ENCODE assay signal across 36 cellular contexts in genomic region chr10:84098667-84099066, GRCh38.
"Had no signal": no experiment of that assay in that cellular context is flagged by ENCODE, and none has a peak within 500 bp of the region (broad histone marks: within the 10 kb centered on the region; RNA-seq: fewer than 3 reads in every experiment).

No MANE protein-coding gene starts in this region.

- H3K4me1 Mint-ChIP-seq: activated CD4-positive, alpha-beta T cell treated with anti-CD3 and anti-CD28 coated beads for 36 hours; activated CD4-positive, alpha-beta T cell treated with anti-CD3 and anti-CD28 coated beads, Interleukin-2, amount 10 ng/mL, durations not matched to agents 7 days and 5 days; activated CD8-positive, alpha-beta memory T cell treated with anti-CD3 and anti-CD28 coated beads, Interleukin-2, amount 10 ng/mL, durations not matched to agents 7 days and 5 days; activated naive CD4-positive, alpha-beta T cell treated with anti-CD3 and anti-CD28 coated beads, Interleukin-2, amount 10 ng/mL, durations not matched to agents 7 days and 5 days; activated naive CD4-positive, alpha-beta T cell treated with anti-CD3 and anti-CD28 coated beads, Interleukin-2, amount 50 U/mL, for 24 hours; activated naive CD8-positive, alpha-beta T cell treated with anti-CD3 and anti-CD28 coated beads, Interleukin-2, amount 10 ng/mL, durations not matched to agents 7 days and 5 days; activated naive CD8-positive, alpha-beta T cell treated with anti-CD3 and anti-CD28 coated beads, Interleukin-2, amount 50 U/mL, for 24 hours; WTC11 had no signal

- H3K36me3 ChIP-seq: brain microvascular endothelial cell, breast epithelium, WERI-Rb-1 had no signal

- H3K4me1 ChIP-seq: body of pancreas, breast epithelium had no signal

- H3K27ac ChIP-seq: body of pancreas, brain microvascular endothelial cell, breast epithelium, coronary artery, WERI-Rb-1 had no signal

- H3K4me3 ChIP-seq: body of pancreas, breast epithelium, coronary artery had no signal

- FAIRE-seq: astrocyte, colon had no signal

- H3K9me3 ChIP-seq: body of pancreas, breast epithelium had no signal

- H3K27ac Mint-ChIP-seq: activated CD4-positive, alpha-beta T cell treated with anti-CD3 and anti-CD28 coated beads for 36 hours; activated CD4-positive, alpha-beta T cell treated with anti-CD3 and anti-CD28 coated beads, Interleukin-2, amount 10 ng/mL, durations not matched to agents 7 days and 5 days; activated CD8-positive, alpha-beta memory T cell treated with anti-CD3 and anti-CD28 coated beads, Interleukin-2, amount 10 ng/mL, durations not matched to agents 7 days and 5 days; activated CD8-positive, alpha-beta T cell treated with anti-CD3 and anti-CD28 coated beads, Interleukin-2, amount 10 ng/mL, durations not matched to agents 7 days and 5 days; activated naive CD4-positive, alpha-beta T cell treated with anti-CD3 and anti-CD28 coated beads, Interleukin-2, amount 10 ng/mL, durations not matched to agents 7 days and 5 days; activated naive CD4-positive, alpha-beta T cell treated with anti-CD3 and anti-CD28 coated beads, Interleukin-2, amount 50 U/mL, for 24 hours; activated naive CD8-positive, alpha-beta T cell; activated naive CD8-positive, alpha-beta T cell treated with anti-CD3 and anti-CD28 coated beads, Interleukin-2, amount 10 ng/mL, durations not matched to agents 7 days and 5 days; activated naive CD8-positive, alpha-beta T cell treated with anti-CD3 and anti-CD28 coated beads, Interleukin-2, amount 50 U/mL, for 24 hours; activated T-cell treated with anti-CD3 and anti-CD28 coated beads, Interleukin-2, amount 50 U/mL, for 24 hours; T-helper 1 cell treated with Interleukin-12 subunit alpha and Interleukin-12 subunit beta and Interleukin-4 antibody, amounts not matched to agents 30 μg/mL and 1 μg/mL, for 36 hours; T-helper 2 cell treated with Interferon-gamma antibody and Interleukin-4, amounts not matched to agents 5 μg/mL and 100 μg/mL, for 36 hours; WTC11 had no signal

- ATAC-seq: activated CD4-positive, alpha-beta T cell treated with anti-CD3 and anti-CD28 coated beads for 36 hours; activated CD4-positive, CD25-positive, alpha-beta regulatory T cell treated with anti-CD3 and anti-CD28 coated beads, Interleukin-2, amount 50 U/mL, for 24 hours; activated CD8-positive, alpha-beta memory T cell treated with anti-CD3 and anti-CD28 coated beads, Interleukin-2, amount 10 ng/mL, durations not matched to agents 7 days and 5 days; activated CD8-positive, alpha-beta T cell treated with anti-CD3 and anti-CD28 coated beads, Interleukin-2, amount 10 ng/mL, durations not matched to agents 7 days and 5 days; activated naive CD8-positive, alpha-beta T cell treated with anti-CD3 and anti-CD28 coated beads, Interleukin-2, amount 50 U/mL, for 24 hours; body of pancreas; WTC11 had no signal

- H3K27me3 ChIP-seq: body of pancreas, brain microvascular endothelial cell, breast epithelium had no signal

- H3K4me3 Mint-ChIP-seq: activated CD4-positive, alpha-beta T cell treated with anti-CD3 and anti-CD28 coated beads for 36 hours; activated CD4-positive, alpha-beta T cell treated with anti-CD3 and anti-CD28 coated beads, Interleukin-2, amount 10 ng/mL, durations not matched to agents 7 days and 5 days; activated CD8-positive, alpha-beta memory T cell treated with anti-CD3 and anti-CD28 coated beads, Interleukin-2, amount 10 ng/mL, durations not matched to agents 7 days and 5 days; activated CD8-positive, alpha-beta T cell treated with anti-CD3 and anti-CD28 coated beads, Interleukin-2, amount 10 ng/mL, durations not matched to agents 7 days and 5 days; activated naive CD4-positive, alpha-beta T cell treated with anti-CD3 and anti-CD28 coated beads, Interleukin-2, amount 10 ng/mL, durations not matched to agents 7 days and 5 days; activated naive CD4-positive, alpha-beta T cell treated with anti-CD3 and anti-CD28 coated beads, Interleukin-2, amount 50 U/mL, for 24 hours; activated naive CD8-positive, alpha-beta T cell; activated naive CD8-positive, alpha-beta T cell treated with anti-CD3 and anti-CD28 coated beads, Interleukin-2, amount 10 ng/mL, durations not matched to agents 7 days and 5 days; activated naive CD8-positive, alpha-beta T cell treated with anti-CD3 and anti-CD28 coated beads, Interleukin-2, amount 50 U/mL, for 24 hours; activated T-cell treated with anti-CD3 and anti-CD28 coated beads, Interleukin-2, amount 50 U/mL, for 24 hours; T-helper 1 cell treated with Interleukin-12 subunit alpha and Interleukin-12 subunit beta and Interleukin-4 antibody, amounts not matched to agents 30 μg/mL and 1 μg/mL, for 36 hours; T-helper 2 cell treated with Interferon-gamma antibody and Interleukin-4, amounts not matched to agents 5 μg/mL and 100 μg/mL, for 36 hours; WTC11 had no signal

- H3K27me3 Mint-ChIP-seq: activated naive CD8-positive, alpha-beta T cell treated with anti-CD3 and anti-CD28 coated beads, Interleukin-2, amount 50 U/mL, for 24 hours had no signal

- H3K36me3 Mint-ChIP-seq: activated CD8-positive, alpha-beta memory T cell treated with anti-CD3 and anti-CD28 coated beads, Interleukin-2, amount 10 ng/mL, durations not matched to agents 7 days and 5 days; activated naive CD4-positive, alpha-beta T cell treated with anti-CD3 and anti-CD28 coated beads, Interleukin-2, amount 10 ng/mL, durations not matched to agents 7 days and 5 days; activated naive CD4-positive, alpha-beta T cell treated with anti-CD3 and anti-CD28 coated beads, Interleukin-2, amount 50 U/mL, for 24 hours; activated naive CD8-positive, alpha-beta T cell; activated naive CD8-positive, alpha-beta T cell treated with anti-CD3 and anti-CD28 coated beads, Interleukin-2, amount 10 ng/mL, durations not matched to agents 7 days and 5 days; WTC11 had no signal

- H3K9me3 Mint-ChIP-seq: activated CD4-positive, alpha-beta T cell treated with anti-CD3 and anti-CD28 coated beads, Interleukin-2, amount 10 ng/mL, durations not matched to agents 7 days and 5 days; activated naive CD4-positive, alpha-beta T cell treated with anti-CD3 and anti-CD28 coated beads, Interleukin-2, amount 10 ng/mL, durations not matched to agents 7 days and 5 days; activated naive CD4-positive, alpha-beta T cell treated with anti-CD3 and anti-CD28 coated beads, Interleukin-2, amount 50 U/mL, for 24 hours; activated naive CD8-positive, alpha-beta T cell treated with anti-CD3 and anti-CD28 coated beads, Interleukin-2, amount 10 ng/mL, durations not matched to agents 7 days and 5 days; activated naive CD8-positive, alpha-beta T cell treated with anti-CD3 and anti-CD28 coated beads, Interleukin-2, amount 50 U/mL, for 24 hours; activated T-cell treated with anti-CD3 and anti-CD28 coated beads, Interleukin-2, amount 50 U/mL, for 24 hours; T-helper 1 cell treated with Interleukin-12 subunit alpha and Interleukin-12 subunit beta and Interleukin-4 antibody, amounts not matched to agents 30 μg/mL and 1 μg/mL, for 36 hours; T-helper 2 cell treated with Interferon-gamma antibody and Interleukin-4, amounts not matched to agents 5 μg/mL and 100 μg/mL, for 36 hours; WTC11 had no signal

- DNase-seq: activated CD4-positive, alpha-beta T cell treated with anti-CD3 and anti-CD28 coated beads for 1 hour; activated CD4-positive, alpha-beta T cell treated with anti-CD3 and anti-CD28 coated beads for 36 hours; activated CD4-positive, alpha-beta T cell treated with anti-CD3 and anti-CD28 coated beads for 48 hours; activated CD4-positive, alpha-beta T cell treated with anti-CD3 and anti-CD28 coated beads, Interleukin-2, amount 10 ng/mL, durations not matched to agents 7 days and 5 days; activated CD4-positive, alpha-beta T cell treated with anti-CD3 and anti-CD28 coated beads, Interleukin-2, amount 50 U/mL, for 48 hours; activated CD4-positive, CD25-positive, alpha-beta regulatory T cell; activated CD8-positive, alpha-beta memory T cell treated with anti-CD3 and anti-CD28 coated beads for 24 hours; activated CD8-positive, alpha-beta memory T cell treated with anti-CD3 and anti-CD28 coated beads, Interleukin-2, amount 10 ng/mL, durations not matched to agents 7 days and 5 days; activated CD8-positive, alpha-beta memory T cell treated with anti-CD3 and anti-CD28 coated beads, Interleukin-2, amount 50 U/mL, for 48 hours; activated CD8-positive, alpha-beta T cell treated with anti-CD3 and anti-CD28 coated beads, Interleukin-2, amount 10 ng/mL, durations not matched to agents 7 days and 5 days; activated gamma-delta T cell; activated naive CD4-positive, alpha-beta T cell treated with anti-CD3 and anti-CD28 coated beads, Interleukin-2, amount 10 ng/mL, durations not matched to agents 7 days and 5 days; activated naive CD4-positive, alpha-beta T cell treated with Interleukin-2 at 50 U/mL for 16 hours; activated naive CD8-positive, alpha-beta T cell treated with anti-CD3 and anti-CD28 coated beads, Interleukin-2, amount 10 ng/mL, durations not matched to agents 7 days and 5 days; activated naive CD8-positive, alpha-beta T cell treated with anti-CD3 and anti-CD28 coated beads, Interleukin-2, amount 50 U/mL, for 24 hours; activated T-cell treated with anti-CD3 and anti-CD28 coated beads, Interleukin-2, amount 50 U/mL, for 24 hours; activated T-cell treated with anti-CD3 and anti-CD28 coated beads, Interleukin-2, amount 50 U/mL, for 48 hours; amniotic stem cell; aorta; body of pancreas; brain microvascular endothelial cell; central memory CD4-positive, alpha-beta T cell; T-helper 1 cell; T-helper 2 cell; T-helper 9 cell; WERI-Rb-1 had no signal
